In the genomic region with DNA sequence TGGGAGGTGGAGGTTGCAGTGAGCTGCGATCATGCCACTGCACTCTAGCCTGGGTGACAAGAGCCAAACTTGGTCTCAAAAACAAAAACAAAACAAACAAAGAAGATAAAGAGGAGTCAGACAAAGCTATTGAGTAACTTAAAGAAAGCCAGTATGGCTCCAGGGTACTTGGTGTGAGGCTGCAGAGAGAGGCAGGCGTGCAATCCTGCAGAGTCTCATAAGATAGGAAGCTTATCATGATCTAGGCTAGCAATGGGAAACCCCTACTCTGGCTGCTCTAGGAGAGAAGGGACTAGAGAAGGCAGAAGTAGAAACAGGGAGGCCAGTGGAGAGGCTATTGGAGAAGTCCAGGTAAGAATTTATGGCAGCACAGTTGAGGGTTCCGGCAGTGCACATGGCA, we compare ENCODE assay signal across 25 cellular contexts.
"Had no signal": no experiment of that assay in that cellular context is flagged by ENCODE, and none has a peak within 500 bp of the region (broad histone marks: within the 10 kb centered on the region; RNA-seq: fewer than 3 reads in every experiment).

No MANE protein-coding gene starts in this region.

- H3K36me3 Mint-ChIP-seq: activated CD8-positive, alpha-beta memory T cell treated with anti-CD3 and anti-CD28 coated beads, Interleukin-2, amount 10 ng/mL, durations not matched to agents 7 days and 5 days; activated naive CD8-positive, alpha-beta T cell had no signal

- H3K4me1 Mint-ChIP-seq: activated CD8-positive, alpha-beta memory T cell treated with anti-CD3 and anti-CD28 coated beads, Interleukin-2, amount 10 ng/mL, durations not matched to agents 7 days and 5 days had no signal

- H3K36me3 ChIP-seq: brain microvascular endothelial cell, cardiac muscle cell had no signal

- H3K27me3 Mint-ChIP-seq: activated naive CD8-positive, alpha-beta T cell had no signal

- H3K27ac ChIP-seq: brain microvascular endothelial cell, cardiac muscle cell had no signal

- ATAC-seq: activated CD8-positive, alpha-beta memory T cell treated with anti-CD3 and anti-CD28 coated beads, Interleukin-2, amount 10 ng/mL, durations not matched to agents 7 days and 5 days; activated T-cell treated with anti-CD3 and anti-CD28 coated beads, Interleukin-2, amount 50 U/mL, for 4 hours; WTC11 had no signal

- FAIRE-seq: RCC 7860 had no signal

- H3K4me3 Mint-ChIP-seq: activated CD4-positive, alpha-beta T cell treated with anti-CD3 and anti-CD28 coated beads, Interleukin-2, amount 10 ng/mL, durations not matched to agents 24 days and 14 days; activated CD8-positive, alpha-beta memory T cell treated with anti-CD3 and anti-CD28 coated beads, Interleukin-2, amount 10 ng/mL, durations not matched to agents 7 days and 5 days; activated naive CD8-positive, alpha-beta T cell; activated T-cell treated with anti-CD3 and anti-CD28 coated beads, Interleukin-2, amount 50 U/mL, for 4 hours; T-helper 1 cell treated with Interleukin-12 subunit alpha and Interleukin-12 subunit beta and Interleukin-4 antibody, amounts not matched to agents 30 μg/mL and 1 μg/mL, for 36 hours; WTC11 had no signal

- DNase-seq: activated CD4-positive, alpha-beta T cell treated with anti-CD3 and anti-CD28 coated beads, Interleukin-2, amount 10 ng/mL, durations not matched to agents 24 days and 14 days; activated CD4-positive, alpha-beta T cell treated with anti-CD3 and anti-CD28 coated beads, Interleukin-2, amount 50 U/mL, for 48 hours; activated CD4-positive, CD25-positive, alpha-beta regulatory T cell treated with anti-CD3 and anti-CD28 coated beads, Interleukin-2, amount 50 U/mL, for 72 hours; activated CD8-positive, alpha-beta memory T cell treated with anti-CD3 and anti-CD28 coated beads, Interleukin-2, amount 10 ng/mL, durations not matched to agents 7 days and 5 days; activated effector memory CD4-positive, alpha-beta T cell treated with anti-CD3 and anti-CD28 coated beads, Interleukin-2, amount 50 U/mL, for 16 hours; activated naive CD4-positive, alpha-beta T cell treated with Interleukin-2 at 50 U/mL for 16 hours; activated T-cell treated with anti-CD3 and anti-CD28 coated beads, Interleukin-2, amount 50 U/mL, for 4 hours; brain microvascular endothelial cell; Kasumi-1; NCI-H1048; NCI-H1417 treated with DMSO at 0.1 percent for 48 hours; NCI-H1694; NCI-H2029; NCI-H2107; NCI-H2171 treated with DMSO at 0.1 percent for 48 hours; NCI-H345; NCI-H510A; NCI-H526 treated with DMSO at 0.1 percent for 48 hours; NCI-H82; SHP77 had no signal

- H3K27ac Mint-ChIP-seq: activated CD4-positive, alpha-beta T cell treated with anti-CD3 and anti-CD28 coated beads, Interleukin-2, amount 10 ng/mL, durations not matched to agents 24 days and 14 days; activated CD8-positive, alpha-beta memory T cell treated with anti-CD3 and anti-CD28 coated beads, Interleukin-2, amount 10 ng/mL, durations not matched to agents 7 days and 5 days; activated naive CD8-positive, alpha-beta T cell; T-helper 1 cell treated with Interleukin-12 subunit alpha and Interleukin-12 subunit beta and Interleukin-4 antibody, amounts not matched to agents 30 μg/mL and 1 μg/mL, for 36 hours; WTC11 had no signal

- H3K9me3 Mint-ChIP-seq: activated CD4-positive, alpha-beta T cell treated with anti-CD3 and anti-CD28 coated beads, Interleukin-2, amount 10 ng/mL, durations not matched to agents 24 days and 14 days; activated T-cell treated with anti-CD3 and anti-CD28 coated beads, Interleukin-2, amount 50 U/mL, for 4 hours; T-helper 1 cell treated with Interleukin-12 subunit alpha and Interleukin-12 subunit beta and Interleukin-4 antibody, amounts not matched to agents 30 μg/mL and 1 μg/mL, for 36 hours had no signal

- H3K27me3 ChIP-seq: brain microvascular endothelial cell, cardiac muscle cell had no signal

- H3K4me3 ChIP-seq: cardiac muscle cell had no signal
